8 cellular contexts compared by ENCODE assay signal in the genomic region with DNA sequence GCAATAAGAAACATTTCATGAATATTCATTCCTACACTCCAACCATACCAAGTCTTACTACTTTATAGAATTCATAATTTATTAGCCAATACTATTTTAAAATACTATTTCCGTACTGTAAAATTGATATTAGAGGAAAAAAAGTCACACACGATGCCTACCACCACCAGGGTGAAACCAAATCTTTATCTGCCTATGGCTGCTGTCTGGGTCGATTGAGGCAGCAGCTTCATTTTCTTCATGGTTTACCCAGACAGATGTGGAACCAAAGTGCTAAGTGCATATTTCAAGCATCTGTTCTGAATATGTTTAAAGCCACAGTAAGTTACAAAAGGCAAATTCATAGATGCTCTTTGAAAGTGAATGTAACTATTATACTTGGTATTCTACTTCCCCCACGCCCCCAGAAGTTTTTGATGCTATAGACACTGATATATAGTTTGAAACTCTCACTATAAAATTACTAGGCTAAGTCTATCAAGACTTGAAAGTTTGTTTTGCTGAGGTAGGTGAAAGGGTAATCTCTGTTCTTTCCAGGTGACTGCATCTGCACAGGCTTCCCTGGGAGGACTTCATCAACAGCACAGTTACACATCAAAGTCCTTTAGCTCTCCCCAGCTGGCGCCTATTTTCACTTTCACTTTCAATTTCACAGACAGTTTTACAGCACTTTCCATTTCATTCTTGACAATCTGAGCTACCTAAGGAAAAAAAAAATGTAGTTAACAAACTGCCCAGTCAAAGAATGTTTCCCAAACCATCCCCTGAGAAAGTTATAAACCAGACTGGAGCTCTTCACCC.
DNase-seq lines count a peak whose midpoint lies in the region; ATAC-seq, FAIRE-seq and TF ChIP-seq lines count a peak whose summit lies in the region.

No MANE protein-coding gene starts in this region.

- peak; percentile 11 for FAIRE-seq in A204.1 (lab: Jason Lieb, UNC)

- no peaks in the 10 kb centered on the region for H3K9me3 Mint-ChIP-seq in memory B cell

- no peak for TF ChIP-seq CTCF in stomach (IDR thresholded peaks at IDR 0.05)

- no peaks in the 10 kb centered on the region for H3K36me3 ChIP-seq in stomach

- TF ChIP-seq POLR2A in stomach (IDR thresholded peaks at IDR 0.05), result no peak

- peak overlapping the region; percentile 60 for H3K27ac Mint-ChIP-seq in memory B cell

- H3K27me3 ChIP-seq in stomach, result no peaks in the 10 kb centered on the region

- no peaks in the 10 kb centered on the region for H3K9me3 ChIP-seq in stomach

- peak overlapping the region; percentile 55 for H3K4me3 Mint-ChIP-seq in memory B cell

- DNase-seq in RPMI7951 (ENCODE audit: low read depth) (peak; percentile 78), brain pericyte (ENCODE audit: low read depth, low spot score) (peak; percentile 11), memory B cell (ENCODE audit: low spot score in 2 of 2) (peak in 1 of 2 donors; percentile 49), stomach (no peak), cerebellar nuclear complex (lab: John Stamatoyannopoulos, UW) (no peak)

- H3K4me1 ChIP-seq in stomach, result peaks cover 0 to 11% (median 2%) of the 10 kb centered on the region in 4 donors

- no peak for TF ChIP-seq EP300 in stomach (IDR thresholded peaks at IDR 0.05)

- H3K27me3 Mint-ChIP-seq in memory B cell, result no peaks in the 10 kb centered on the region

- H3K36me3 Mint-ChIP-seq in memory B cell, result no peaks in the 10 kb centered on the region

- no peak overlapping the region for H3K27ac ChIP-seq in stomach

- intact Hi-C loops in stomach (cut with DNase I; ENCODE audit: low total_unique reads), result no loop called here

- H3K4me1 Mint-ChIP-seq in memory B cell, result peaks cover 9% of the 10 kb centered on the region

- ATAC-seq in GM18511 (IDR thresholded peaks at IDR 0.05; ENCODE audit: unreplicated experiment), result peak; percentile 94
- peak; percentile 91 for ATAC-seq in HG03025 (IDR thresholded peaks at IDR 0.05; ENCODE audit: low FRiP score, unreplicated experiment)
- ATAC-seq in memory B cell (ENCODE audit: low read depth), result peak; percentile 95

- H3K4me3 ChIP-seq in stomach, result peak overlapping the region; percentile 12 to 32 (median 18)

- 62 to 72% (median 65%) methylated on average over 5 of the region's 5 CpGs for WGBS in stomach, 5 donors

Comparison
In these comparisons a context has a peak if more than half of its experiments do, and no peak if none do; other contexts are left out.
1. DNase-seq: peak in RPMI7951 (single experiment) and brain pericyte (single experiment); none in stomach (single experiment) and cerebellar nuclear complex (0 of 2).
2. Peak in every context shown above with its lines, with median percentiles within 50 percentile points of each other: ATAC-seq.